15 cellular contexts compared by ENCODE assay signal in the genomic region with DNA sequence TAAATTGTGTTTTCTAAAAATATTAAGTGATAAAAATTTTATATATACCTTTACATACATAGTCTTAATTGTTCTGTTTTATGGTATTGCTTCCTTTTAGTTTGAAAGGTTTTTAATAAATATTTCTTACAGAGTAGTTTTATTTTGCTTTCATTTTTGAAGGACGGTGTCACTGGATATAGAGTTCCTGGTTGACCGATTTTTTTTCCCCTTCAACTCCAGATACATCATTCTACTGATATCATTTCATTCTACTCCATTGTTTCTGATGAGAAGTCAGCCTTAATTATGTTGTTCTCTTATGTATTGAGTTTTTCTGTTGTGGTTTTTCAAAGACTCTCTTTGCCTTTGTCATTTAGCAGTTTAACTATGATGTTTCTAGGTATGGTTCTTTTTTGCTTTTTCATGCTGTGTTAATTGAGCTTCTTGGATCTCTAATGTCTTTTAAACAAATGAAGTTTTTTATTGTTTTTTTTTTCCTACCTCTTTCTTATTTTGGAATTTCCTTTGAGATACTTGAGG. TPM values are rescaled to one million over a fixed set of nuclear protein-coding genes. Genes with fewer than 3 reads are reported as not detected.
DNase-seq lines count a peak whose midpoint lies in the region; ATAC-seq, FAIRE-seq and TF ChIP-seq lines count a peak whose summit lies in the region.
"Had no signal": no experiment of that assay in that cellular context is flagged by ENCODE, and none has a peak within 500 bp of the region (broad histone marks: within the 10 kb centered on the region; RNA-seq: fewer than 3 reads in every experiment).

No MANE protein-coding gene starts in this region.

- no peak overlapping the region for H2BK5ac ChIP-seq in IMR-90 (ENCODE audit: low read depth, low read length, poor library complexity, severe bottlenecking)
- H2BK5ac ChIP-seq in mesenchymal stem cell (ENCODE audit: low read depth, low read length, poor library complexity, severe bottlenecking): peak overlapping the region; percentile 44

- WGBS in IMR-90 (ENCODE audit: extremely low coverage in 2 of 2, insufficient read length in 1 of 2), 2 experiments: no CpG with 5 or more reads among the region's 2 CpGs
- WGBS in K562 (ENCODE audit: insufficient coverage, low coverage, missing lambda C conversion rate): 97% methylated on average over 2 of the region's 2 CpGs
- WGBS in mesenchymal stem cell: no CpG with 5 or more reads among the region's 2 CpGs
- 78% methylated on average over 2 of the region's 2 CpGs for WGBS in suprapubic skin

- H3K4me3 Mint-ChIP-seq in CD8-positive, alpha-beta memory T cell: peak overlapping the region in 6 of 7 donors; percentile 46 to 82 (median 70)
- H3K4me3 Mint-ChIP-seq: brain, H9 had no signal

- H3K9ac ChIP-seq in IMR-90 (ENCODE audit: low read depth, low read length): no peak overlapping the region
- H3K9ac ChIP-seq in K562 (ENCODE audit: insufficient read depth in 1 of 2, low read depth in 2 of 2, low read length in 2 of 2): no peak overlapping the region
- peak overlapping the region; percentile 75 for H3K9ac ChIP-seq in mesenchymal stem cell (ENCODE audit: low read length)

- H3K79me1 ChIP-seq in IMR-90 (ENCODE audit: low read depth in 1 of 2, low read length in 2 of 2): peaks cover 13 to 33% of the 10 kb centered on the region in 2 experiments; a peak in 3 of 4 replicates
- H3K79me1 ChIP-seq in mesenchymal stem cell (replicated peaks; ENCODE audit: low read length, poor library complexity, severe bottlenecking): peaks cover 6% of the 10 kb centered on the region

- H4K91ac ChIP-seq in IMR-90 (ENCODE audit: insufficient read depth, low read depth, low read length) (no peak overlapping the region), mesenchymal stem cell (ENCODE audit: low read length) (no peak overlapping the region)

- H3K36me3 ChIP-seq in CD8-positive, alpha-beta memory T cell (ENCODE audit: insufficient read depth, low read length): peaks cover 8% of the 10 kb centered on the region
- H3K36me3 ChIP-seq in IMR-90 (ENCODE audit: control insufficient read depth, insufficient read depth, low read length) (peaks cover 8% of the 10 kb centered on the region), K562 (ENCODE audit: control insufficient read depth, insufficient read depth, low read length) (peaks cover 78% of the 10 kb centered on the region), mesenchymal stem cell (ENCODE audit: control insufficient read depth in 1 of 2, insufficient read depth in 2 of 2, low read depth in 1 of 2, low read length in 2 of 2) (peaks cover 0 to 40% of the 10 kb centered on the region in 2 experiments), suprapubic skin (peaks cover 21% of the 10 kb centered on the region)
- H3K36me3 ChIP-seq: thyroid gland had no signal

- H3K23ac ChIP-seq in IMR-90 (ENCODE audit: low read depth, low read length) (no peak overlapping the region; the same call in 1 of the 2 replicates), mesenchymal stem cell (ENCODE audit: low read length in 2 of 2) (no peak overlapping the region)

- peaks cover 9% of the 10 kb centered on the region for H3K4me1 ChIP-seq in CD8-positive, alpha-beta memory T cell (ENCODE audit: insufficient read depth, low read length)
- H3K4me1 ChIP-seq in IMR-90 (ENCODE audit: control insufficient read depth, insufficient read depth, low read length): no peaks in the 10 kb centered on the region
- no peaks in the 10 kb centered on the region for H3K4me1 ChIP-seq in K562 (replicated peaks in 1 of 2; ENCODE audit: control insufficient read depth in 2 of 2, insufficient read depth in 2 of 2, low read length in 2 of 2)
- H3K4me1 ChIP-seq in mesenchymal stem cell (ENCODE audit: control insufficient read depth, insufficient read depth, low read depth, low read length): no peaks in the 10 kb centered on the region
- no peaks in the 10 kb centered on the region for H3K4me1 ChIP-seq in suprapubic skin

- ATAC-seq in IMR-90 (ENCODE audit: low read depth) (no peak), K562 (no peak), GM18870 (IDR thresholded peaks at IDR 0.05; ENCODE audit: unreplicated experiment) (no peak), HG02610 (IDR thresholded peaks at IDR 0.05; ENCODE audit: unreplicated experiment) (no peak), HG02623 (IDR thresholded peaks at IDR 0.05; ENCODE audit: unreplicated experiment) (no peak)

- no peak overlapping the region for H2BK12ac ChIP-seq in mesenchymal stem cell (ENCODE audit: low read length in 2 of 2)

- H3K18ac ChIP-seq in IMR-90 (ENCODE audit: low read depth, low read length): no peak overlapping the region
- no peak overlapping the region for H3K18ac ChIP-seq in mesenchymal stem cell (ENCODE audit: low read depth in 1 of 2, low read length in 2 of 2)

- H2BK15ac ChIP-seq in IMR-90 (ENCODE audit: low read depth, low read length): no peak overlapping the region
- H2BK15ac ChIP-seq in mesenchymal stem cell (ENCODE audit: low read depth, poor library complexity, severe bottlenecking): no peak overlapping the region

- intact Hi-C loops in IMR-90 (cut with micrococcal nuclease) (loop anchor here (10.0 kb wide), 1 partner anchor 577 kb away; no protein-coding TSS in a partner anchor), K562 (cut with micrococcal nuclease) (no loop called here)

- no peak overlapping the region for H3K27ac ChIP-seq in CD8-positive, alpha-beta memory T cell (ENCODE audit: low read depth, low read length)
- H3K27ac ChIP-seq in IMR-90 (ENCODE audit: insufficient read depth, low read length) (no peak overlapping the region), K562 (ENCODE audit: extremely low read depth, low read depth, low read length) (no peak overlapping the region), mesenchymal stem cell (ENCODE audit: low read length, poor library complexity, severe bottlenecking) (no peak overlapping the region), suprapubic skin (no peak overlapping the region)
- H3K27ac ChIP-seq: epithelial cell of prostate had no signal

- H3K4me2 ChIP-seq in IMR-90 (ENCODE audit: low read depth, low read length): no peak overlapping the region
- no peak overlapping the region for H3K4me2 ChIP-seq in K562 (ENCODE audit: insufficient read depth, low read length)
- no peak overlapping the region for H3K4me2 ChIP-seq in mesenchymal stem cell (ENCODE audit: low read length, poor library complexity, severe bottlenecking)

- no peak overlapping the region for H3K4ac ChIP-seq in IMR-90 (ENCODE audit: low read depth, low read length)
- H3K4ac ChIP-seq in mesenchymal stem cell (ENCODE audit: low read depth in 1 of 2, low read length in 2 of 2): no peak overlapping the region

- no peak overlapping the region for H4K5ac ChIP-seq in IMR-90 (ENCODE audit: low read depth, low read length)

- H3K9me3 Mint-ChIP-seq in CD8-positive, alpha-beta memory T cell: no peaks in the 10 kb centered on the region
- H3K9me3 Mint-ChIP-seq: brain, H9 had no signal

- BruUV-seq in IMR-90 (replicated peaks; lab: Mats Ljungman, UMichigan) (no TSS peak), K562 (replicated peaks; lab: Mats Ljungman, UMichigan) (no TSS peak)

- peak overlapping the region in 5 of 8 donors; percentile 22 to 79 (median 56) for H3K27ac Mint-ChIP-seq in CD8-positive, alpha-beta memory T cell
- H3K27ac Mint-ChIP-seq: brain had no signal

- H4K8ac ChIP-seq in IMR-90 (ENCODE audit: low read depth in 2 of 2, low read length in 2 of 2) (no peak overlapping the region), mesenchymal stem cell (ENCODE audit: low read length) (no peak overlapping the region)

- no peaks in the 10 kb centered on the region for H3K27me3 Mint-ChIP-seq in CD8-positive, alpha-beta memory T cell
- H3K27me3 Mint-ChIP-seq: brain had no signal

- H2AK5ac ChIP-seq in IMR-90 (ENCODE audit: low read depth, low read length): no peak overlapping the region
- no peak overlapping the region for H2AK5ac ChIP-seq in mesenchymal stem cell (ENCODE audit: low read length, severe bottlenecking)

- CTCF ChIA-PET in CD8-positive, alpha-beta memory T cell (lab: Charles Lee): no interaction called here
- CTCF ChIA-PET in IMR-90 (lab: Yijun Ruan, JAX): interaction anchor here (0.6 kb wide), 1 partner anchor 309 kb away, joined by 3 read pairs; no protein-coding TSS in a partner anchor
- CTCF ChIA-PET in K562 (lab: Yijun Ruan, JAX; ENCODE audit: low intra/inter-chr PET ratio): no interaction called here

- H2BK120ac ChIP-seq in IMR-90 (ENCODE audit: low read depth, low read length): no peak overlapping the region
- no peak overlapping the region for H2BK120ac ChIP-seq in mesenchymal stem cell (ENCODE audit: low read depth, low read length)

- no peak overlapping the region for H3K4me3 ChIP-seq in CD8-positive, alpha-beta memory T cell (ENCODE audit: low read length)
- no peak overlapping the region for H3K4me3 ChIP-seq in IMR-90 (ENCODE audit: insufficient read depth, low read depth, low read length)
- no peak overlapping the region for H3K4me3 ChIP-seq in K562
- peak overlapping the region in 1 of 2 experiments; percentile 43 for H3K4me3 ChIP-seq in mesenchymal stem cell (ENCODE audit: insufficient read depth in 1 of 2, low read depth in 1 of 2, low read length in 2 of 2)
- no peak overlapping the region for H3K4me3 ChIP-seq in suprapubic skin
- H3K4me3 ChIP-seq: thyroid gland had no signal

- no peaks in the 10 kb centered on the region for H3K9me3 ChIP-seq in CD8-positive, alpha-beta memory T cell (ENCODE audit: low read length)
- H3K9me3 ChIP-seq in IMR-90 (ENCODE audit: control insufficient read depth, insufficient read depth, low read length) (no peaks in the 10 kb centered on the region), K562 (replicated peaks; ENCODE audit: control insufficient read depth, insufficient read depth, low read depth, low read length) (no peaks in the 10 kb centered on the region), mesenchymal stem cell (ENCODE audit: control insufficient read depth, low read length) (peaks cover 3% of the 10 kb centered on the region), suprapubic skin (no peaks in the 10 kb centered on the region)
- H3K9me3 ChIP-seq: thyroid gland had no signal

- H3K4me1 Mint-ChIP-seq in CD8-positive, alpha-beta memory T cell: peaks cover 29 to 37% (median 35%) of the 10 kb centered on the region in 3 donors
- H3K4me1 Mint-ChIP-seq: brain, H9 had no signal

- TF ChIP-seq EP300 in K562 (IDR thresholded peaks at IDR 0.05; ENCODE audit: low read length) (no peak), suprapubic skin (IDR thresholded peaks at IDR 0.05) (no peak)

- no peak overlapping the region for H3K56ac ChIP-seq in IMR-90 (ENCODE audit: extremely low read depth, insufficient read depth, low read length)

- H2AFZ ChIP-seq in IMR-90 (replicated peaks; ENCODE audit: low read length, poor library complexity): no peak overlapping the region
- no peak overlapping the region for H2AFZ ChIP-seq in K562 (ENCODE audit: low read depth, low read length)
- no peak overlapping the region for H2AFZ ChIP-seq in mesenchymal stem cell (ENCODE audit: low read depth, low read length)

- no peak for TF ChIP-seq RAD21 in IMR-90 (IDR thresholded peaks at IDR 0.05; ENCODE audit: low read length)
- TF ChIP-seq RAD21 in K562 (CRISPR knock-in tag; conservative IDR thresholded peaks at IDR 0.05 in 1 of 2, IDR thresholded peaks at IDR 0.05 in 1 of 2): no peak

- no peak for TF ChIP-seq POLR2A in IMR-90 (IDR thresholded peaks at IDR 0.05; ENCODE audit: low read depth, low read length)
- TF ChIP-seq POLR2A in K562 (conservative IDR thresholded peaks at IDR 0.05): no peak
- no peak for TF ChIP-seq POLR2A in suprapubic skin (IDR thresholded peaks at IDR 0.05)

- no peak overlapping the region for H3K14ac ChIP-seq in IMR-90 (replicated peaks; ENCODE audit: low read depth, low read length)
- no peak overlapping the region for H3K14ac ChIP-seq in mesenchymal stem cell (ENCODE audit: low read length in 2 of 2)

- dilution Hi-C loops in IMR-90 (cut with HindIII; ENCODE audit: low sequenced_read_pairs, unreplicated experiment): no loop called here

- peaks cover 63% of the 10 kb centered on the region for H3K79me2 ChIP-seq in K562 (ENCODE audit: control insufficient read depth, insufficient read depth, low read length)

- H3K27me3 ChIP-seq in CD8-positive, alpha-beta memory T cell (ENCODE audit: insufficient read depth, low read length, poor library complexity, severe bottlenecking): no peaks in the 10 kb centered on the region
- H3K27me3 ChIP-seq in IMR-90 (ENCODE audit: control insufficient read depth, insufficient read depth, low read length): no peaks in the 10 kb centered on the region
- H3K27me3 ChIP-seq in K562 (ENCODE audit: control insufficient read depth in 2 of 2, insufficient read depth in 2 of 2, low read length in 2 of 2): no peaks in the 10 kb centered on the region
- H3K27me3 ChIP-seq in mesenchymal stem cell (ENCODE audit: control insufficient read depth in 1 of 2, insufficient read depth in 1 of 2, low read length in 2 of 2): no peaks in the 10 kb centered on the region
- no peaks in the 10 kb centered on the region for H3K27me3 ChIP-seq in suprapubic skin
- H3K27me3 ChIP-seq: thyroid gland had no signal

- peaks cover 3% of the 10 kb centered on the region; the same call in 1 of the 2 replicates for H4K20me1 ChIP-seq in IMR-90 (ENCODE audit: insufficient read depth, low read length)
- no peaks in the 10 kb centered on the region for H4K20me1 ChIP-seq in K562 (replicated peaks; ENCODE audit: control insufficient read depth, insufficient read depth, low read length)

- POLR2A ChIA-PET in CD8-positive, alpha-beta memory T cell (lab: Charles Lee): no interaction called here
- POLR2A ChIA-PET in IMR-90 (lab: Charles Lee; ENCODE audit: unreplicated experiment): no interaction called here
- POLR2A ChIA-PET in K562 (lab: Yijun Ruan, JAX): no interaction called here

- H3K9me1 ChIP-seq in IMR-90 (ENCODE audit: insufficient read depth, low read length) (no peaks in the 10 kb centered on the region), K562 (ENCODE audit: control insufficient read depth, insufficient read depth, low read length) (no peaks in the 10 kb centered on the region)

- peak in 1 of 5 donors; percentile 11 for DNase-seq in CD8-positive, alpha-beta memory T cell
- peak; percentile 2 for DNase-seq in IMR-90
- DNase-seq in K562 (ENCODE audit: extremely low read depth in 1 of 4, low spot score in 3 of 4): no peak
- DNase-seq in mesenchymal stem cell: no peak
- DNase-seq in suprapubic skin (ENCODE audit: low spot score in 2 of 2): no peak
- DNase-seq: COR-L47, H9, KG1, NCI-H2029 treated with DMSO at 0.1 percent for 48 hours had no signal

- FAIRE-seq in K562 (lab: Jason Lieb, UNC): no peak

- TF ChIP-seq CTCF in IMR-90 (conservative IDR thresholded peaks at IDR 0.05; ENCODE audit: low read depth, low read length) (no peak), K562 (IDR thresholded peaks at IDR 0.05 in 2 of 3, conservative IDR thresholded peaks at IDR 0.05 in 1 of 3; ENCODE audit: insufficient read depth in 2 of 3, low read depth in 1 of 3, low read length in 3 of 3) (no peak), suprapubic skin (IDR thresholded peaks at IDR 0.05) (no peak)

- no peak overlapping the region for H2BK20ac ChIP-seq in IMR-90 (ENCODE audit: low read depth, low read length)

- in situ Hi-C loops in IMR-90 (cut with MboI; ENCODE audit: low sequenced_read_pairs) (loop anchor here (25.0 kb wide), 1 partner anchor 574 kb away; no protein-coding TSS in a partner anchor), K562 (cut with MboI) (no loop called here)

- H3K36me3 Mint-ChIP-seq in CD8-positive, alpha-beta memory T cell: peaks cover 10 to 57% (median 11%) of the 10 kb centered on the region in 3 donors

- H2AK9ac ChIP-seq in IMR-90 (replicated peaks; ENCODE audit: low read depth, low read length, poor library complexity): no peak overlapping the region

RNA-seq across cellular contexts. Expression of gene MTREX, which starts 30.4 kb away (rescaled TPM):
- 100 to 1,000 TPM in 1 of 2 experiments, 10 to 100 TPM in 1; 98.9 to 109 TPM for total RNA-seq in CD8-positive, alpha-beta memory T cell
- polyA plus RNA-seq in CD8-positive, alpha-beta memory T cell: 32.4 TPM
- total RNA-seq in IMR-90 (2012; rRNA removed): 33.2 and 83.3 TPM in 2 replicates
- polyA plus RNA-seq in IMR-90 (2012; rRNA removed): 19.8 and 22.1 TPM in 2 replicates
- 1.5 and 2.4 TPM in 2 replicates for polyA plus RNA-seq in IMR-90 (2012; cell fraction: cytosol; rRNA removed)
- polyA plus RNA-seq in IMR-90 (2012; cell fraction: nucleus; rRNA removed; ENCODE audit: low replicate concordance): 2.3 and 14.8 TPM in 2 replicates
- total RNA-seq in K562 (2011; cell fraction: chromatin; rRNA removed; ENCODE audit: low replicate concordance): 49.3 and 185 TPM in 2 replicates
- 21.7 and 31.1 TPM in 2 replicates for total RNA-seq in K562 (2011; cell fraction: nucleolus; rRNA removed)
- 63.9 and 65.7 TPM in 2 replicates for total RNA-seq in K562 (2011; cell fraction: nucleoplasm; rRNA removed)
- 113 and 193 TPM in 2 replicates for total RNA-seq in K562 (2014; rRNA removed)
- 177 and 192 TPM in 2 replicates for total RNA-seq in K562 (2014; rRNA removed; fragmentation: Illumina TruSeq; extraction: Trizol)
- 167 and 193 TPM in 2 replicates for total RNA-seq in K562 (2015; rRNA removed; fragmentation: Illumina TruSeq; extraction: Trizol)
- total RNA-seq in K562 (2021): 152 and 153 TPM in 2 replicates
- polyA plus RNA-seq in K562 (2011; rRNA removed): 72.4 and 116 TPM in 2 replicates
- 14.1 and 28.7 TPM in 2 replicates for polyA plus RNA-seq in K562 (2011; cell fraction: cytosol; rRNA removed)
- polyA plus RNA-seq in K562 (2011; cell fraction: nucleus; rRNA removed): 25.6 and 33.2 TPM in 2 replicates
- polyA plus RNA-seq in K562 (2012): 58.0 and 106 TPM in 2 replicates
- polyA plus RNA-seq in K562 (2014; fragmentation: Illumina TruSeq; extraction: Trizol): 125 and 129 TPM in 2 replicates
- 100 to 1,000 TPM in 1 of 2 experiments, 10 to 100 TPM in 1; 52.9 to 101 TPM for polyA plus RNA-seq in K562 (2014; fragmentation: Nextera tagmentation; extraction: Ambion mirVana)
- 114 and 150 TPM in 2 replicates for polyA plus RNA-seq in K562 (2014; rRNA removed)
- 271 and 298 TPM in 2 replicates for polyA minus RNA-seq in K562 (2011; rRNA and poly(A)+ RNA removed)
- 97.8 and 104 TPM in 2 replicates for polyA minus RNA-seq in K562 (2011; cell fraction: cytosol; rRNA and poly(A)+ RNA removed)
- polyA minus RNA-seq in K562 (2011; cell fraction: nucleus; rRNA and poly(A)+ RNA removed): 54.3 and 85.9 TPM in 2 replicates
- 34.6 TPM for polyA plus RNA-seq in mesenchymal stem cell (2013, experiment 1 of 2)
- 36.1 TPM for polyA plus RNA-seq in mesenchymal stem cell (2013, experiment 2 of 2)
- total RNA-seq in suprapubic skin: 100 to 1,000 TPM in 1 of 4 donors, 10 to 100 TPM in 3; 50.0 to 131 (median 70.8) TPM

RNA-seq across cellular contexts. Expression of gene DHX29, which starts 30.7 kb away (rescaled TPM):
- 10 to 100 TPM; 21.6 to 21.7 TPM for total RNA-seq in CD8-positive, alpha-beta memory T cell
- 25.5 TPM for polyA plus RNA-seq in CD8-positive, alpha-beta memory T cell
- total RNA-seq in IMR-90 (2012; rRNA removed) (25.6 and 35.6 TPM in 2 replicates), K562 (2014; rRNA removed) (25.0 and 25.6 TPM in 2 replicates), K562 (2014; rRNA removed; fragmentation: Illumina TruSeq; extraction: Trizol) (37.0 and 45.6 TPM in 2 replicates), K562 (2015; rRNA removed; fragmentation: Illumina TruSeq; extraction: Trizol) (36.7 and 42.1 TPM in 2 replicates), K562 (2021) (25.2 and 26.9 TPM in 2 replicates), suprapubic skin (10 to 100 TPM; 16.5 to 32.9 (median 25.9) TPM)
- polyA plus RNA-seq in IMR-90 (2012; rRNA removed) (7.0 and 9.5 TPM in 2 replicates), K562 (2011; rRNA removed) (6.3 and 8.5 TPM in 2 replicates), K562 (2014; fragmentation: Illumina TruSeq; extraction: Trizol) (28.4 and 31.0 TPM in 2 replicates), K562 (2014; fragmentation: Nextera tagmentation; extraction: Ambion mirVana) (10 to 100 TPM in 1 of 2 experiments, 1 to 10 TPM in 1; 7.5 to 12.6 TPM), K562 (2014; rRNA removed) (14.0 and 20.6 TPM in 2 replicates)
- 0.95 and 2.1 TPM in 2 replicates for polyA plus RNA-seq in IMR-90 (2012; cell fraction: cytosol; rRNA removed)
- 0.67 and 5.1 TPM in 2 replicates for polyA plus RNA-seq in IMR-90 (2012; cell fraction: nucleus; rRNA removed; ENCODE audit: low replicate concordance)
- total RNA-seq in K562 (2011; cell fraction: chromatin; rRNA removed; ENCODE audit: low replicate concordance): 9.4 and 39.9 TPM in 2 replicates
- total RNA-seq in K562 (2011; cell fraction: nucleolus; rRNA removed): 5.0 and 6.7 TPM in 2 replicates
- total RNA-seq in K562 (2011; cell fraction: nucleoplasm; rRNA removed): 7.9 and 8.0 TPM in 2 replicates
- polyA plus RNA-seq in K562 (2011; cell fraction: cytosol; rRNA removed): 1.8 and 3.4 TPM in 2 replicates
- polyA plus RNA-seq in K562 (2011; cell fraction: nucleus; rRNA removed): 5.8 and 6.6 TPM in 2 replicates
- 15.6 and 19.2 TPM in 2 replicates for polyA plus RNA-seq in K562 (2012)
- 12.5 and 18.7 TPM in 2 replicates for polyA minus RNA-seq in K562 (2011; rRNA and poly(A)+ RNA removed)
- polyA minus RNA-seq in K562 (2011; cell fraction: cytosol; rRNA and poly(A)+ RNA removed): 7.7 and 9.4 TPM in 2 replicates
- 5.4 and 9.0 TPM in 2 replicates for polyA minus RNA-seq in K562 (2011; cell fraction: nucleus; rRNA and poly(A)+ RNA removed)
- 32.0 TPM for polyA plus RNA-seq in mesenchymal stem cell (2013, experiment 1 of 2)
- 33.8 TPM for polyA plus RNA-seq in mesenchymal stem cell (2013, experiment 2 of 2)
